19 cellular contexts compared by ENCODE assay signal in the genomic region with DNA sequence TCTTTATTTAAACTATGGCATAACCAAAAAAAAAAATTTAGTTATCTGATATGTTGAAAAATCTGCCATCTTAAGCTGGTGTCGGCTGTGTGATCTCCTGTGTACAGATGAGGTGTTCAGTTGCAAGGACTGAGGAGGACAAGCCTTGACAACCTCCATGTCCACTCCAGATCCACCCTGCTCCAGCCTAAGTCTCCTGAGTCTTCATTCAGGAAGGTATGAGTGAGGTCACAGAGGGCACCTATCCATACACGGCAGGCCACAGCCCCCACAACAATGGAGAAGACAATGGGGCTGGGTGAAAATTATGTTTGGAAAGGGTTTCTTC.
DNase-seq lines count a peak whose midpoint lies in the region; ATAC-seq, FAIRE-seq and TF ChIP-seq lines count a peak whose summit lies in the region.
"Had no signal": no experiment of that assay in that cellular context is flagged by ENCODE, and none has a peak within 500 bp of the region (broad histone marks: within the 10 kb centered on the region; RNA-seq: fewer than 3 reads in every experiment).

No MANE protein-coding gene starts in this region.

- H3K4me3 Mint-ChIP-seq in CD14-positive monocyte = peak overlapping the region in 1 of 2 donors; percentile 76
- H3K4me3 Mint-ChIP-seq in natural killer cell treated with Interleukin-12 subunit alpha and Interleukin-12 subunit beta and Interleukin-15 and Interleukin-18, amount 100 ng/mL, for 72 hours = peak overlapping the region; percentile 86
- no peak overlapping the region for H3K4me3 Mint-ChIP-seq in activated CD4-positive, alpha-beta T cell treated with anti-CD3 and anti-CD28 coated beads for 36 hours
- H3K4me3 Mint-ChIP-seq: B cell; CD4-positive, alpha-beta memory T cell had no signal

- peak overlapping the region; percentile 84 to 99 (median 98) for H3K27ac Mint-ChIP-seq in CD14-positive monocyte
- H3K27ac Mint-ChIP-seq in natural killer cell treated with Interleukin-12 subunit alpha and Interleukin-12 subunit beta and Interleukin-15 and Interleukin-18, amount 100 ng/mL, for 72 hours = peak overlapping the region; percentile 97 to 99
- no peak overlapping the region for H3K27ac Mint-ChIP-seq in activated CD4-positive, alpha-beta T cell treated with anti-CD3 and anti-CD28 coated beads for 36 hours
- H3K27ac Mint-ChIP-seq: B cell; CD4-positive, alpha-beta memory T cell had no signal

- H3K4me3 ChIP-seq in K562 = no peak overlapping the region
- H3K4me3 ChIP-seq: GM23248 had no signal

- CTCF ChIA-PET in K562 (lab: Yijun Ruan, JAX; ENCODE audit: low intra/inter-chr PET ratio) = no interaction called here
- CTCF ChIA-PET in activated CD4-positive, alpha-beta T cell treated with anti-CD3 and anti-CD28 coated beads for 36 hours (lab: Charles Lee) = no interaction called here

- DNase-seq in CD14-positive monocyte (ENCODE audit: low spot score) (no peak), NCI-H2029 treated with DMSO at 0.1 percent for 48 hours (lab: John Stamatoyannopoulos, UW) (peak; percentile 25), K562 (ENCODE audit: extremely low read depth in 1 of 4, low spot score in 3 of 4) (no peak), NCI-H2081 treated with DMSO at 0.1 percent for 48 hours (lab: John Stamatoyannopoulos, UW) (no peak), NCI-H1694 (lab: John Stamatoyannopoulos, UW) (no peak)
- DNase-seq in natural killer cell treated with Interleukin-12 subunit alpha and Interleukin-12 subunit beta and Interleukin-15 and Interleukin-18, amount 100 ng/mL, for 72 hours (ENCODE audit: low spot score) = no peak
- DNase-seq in activated CD4-positive, alpha-beta T cell treated with anti-CD3 and anti-CD28 coated beads for 36 hours = no peak
- DNase-seq: CD4-positive, alpha-beta memory T cell; DND-41; GM23248; NCI-H146; NCI-H446; NCI-H69; NK-92 treated with Interleukin-12 subunit alpha and Interleukin-12 subunit beta, amount 100 ng/mL, for 24 hours; SHP77 treated with DMSO at 0.1 percent for 48 hours had no signal

- no peak overlapping the region for H3K9ac ChIP-seq in K562 (ENCODE audit: insufficient read depth in 1 of 2, low read depth in 2 of 2, low read length in 2 of 2)
- H3K9ac ChIP-seq: GM23248 had no signal

- H3K27me3 Mint-ChIP-seq in CD14-positive monocyte (ENCODE audit: low read depth in 3 of 3) = no peaks in the 10 kb centered on the region
- no peaks in the 10 kb centered on the region for H3K27me3 Mint-ChIP-seq in natural killer cell treated with Interleukin-12 subunit alpha and Interleukin-12 subunit beta and Interleukin-15 and Interleukin-18, amount 100 ng/mL, for 72 hours
- H3K27me3 Mint-ChIP-seq in activated CD4-positive, alpha-beta T cell treated with anti-CD3 and anti-CD28 coated beads for 36 hours = no peaks in the 10 kb centered on the region
- H3K27me3 Mint-ChIP-seq: CD4-positive, alpha-beta memory T cell had no signal

- H3K4me1 ChIP-seq in K562 (replicated peaks in 1 of 2; ENCODE audit: control insufficient read depth in 2 of 2, insufficient read depth in 2 of 2, low read length in 2 of 2) = peaks cover 0 to 5% of the 10 kb centered on the region in 2 experiments; a peak in 1 of 5 replicates

- no peak overlapping the region for H3K4me2 ChIP-seq in K562 (ENCODE audit: insufficient read depth, low read length)

- no peaks in the 10 kb centered on the region for H4K20me1 ChIP-seq in K562 (replicated peaks; ENCODE audit: control insufficient read depth, insufficient read depth, low read length)

- no peaks in the 10 kb centered on the region for H3K9me3 Mint-ChIP-seq in CD14-positive monocyte
- no peaks in the 10 kb centered on the region for H3K9me3 Mint-ChIP-seq in natural killer cell treated with Interleukin-12 subunit alpha and Interleukin-12 subunit beta and Interleukin-15 and Interleukin-18, amount 100 ng/mL, for 72 hours
- no peaks in the 10 kb centered on the region for H3K9me3 Mint-ChIP-seq in activated CD4-positive, alpha-beta T cell treated with anti-CD3 and anti-CD28 coated beads for 36 hours (ENCODE audit: low read depth)
- H3K9me3 Mint-ChIP-seq: CD4-positive, alpha-beta memory T cell had no signal

- H3K27me3 ChIP-seq in K562 (ENCODE audit: control insufficient read depth in 2 of 2, insufficient read depth in 2 of 2, low read length in 2 of 2) = no peaks in the 10 kb centered on the region; a peak in 3 of 5 replicates

- TF ChIP-seq CTCF in CD14-positive monocyte (IDR thresholded peaks at IDR 0.05) (no peak), K562 (IDR thresholded peaks at IDR 0.05 in 2 of 3, conservative IDR thresholded peaks at IDR 0.05 in 1 of 3; ENCODE audit: insufficient read depth in 2 of 3, low read depth in 1 of 3, low read length in 3 of 3) (no peak)

- H3K4me1 Mint-ChIP-seq in CD14-positive monocyte = peaks cover 26% of the 10 kb centered on the region
- H3K4me1 Mint-ChIP-seq in natural killer cell treated with Interleukin-12 subunit alpha and Interleukin-12 subunit beta and Interleukin-15 and Interleukin-18, amount 100 ng/mL, for 72 hours (ENCODE audit: low read depth in 2 of 2) = peaks cover 62 to 65% of the 10 kb centered on the region in 2 donors
- H3K4me1 Mint-ChIP-seq in activated CD4-positive, alpha-beta T cell treated with anti-CD3 and anti-CD28 coated beads for 36 hours = no peaks in the 10 kb centered on the region
- H3K4me1 Mint-ChIP-seq: B cell had no signal

- ATAC-seq in K562 (no peak; the same call in 2 of the 3 replicates), HG02610 (IDR thresholded peaks at IDR 0.05; ENCODE audit: unreplicated experiment) (no peak)
- peak in 1 of 2 donors; percentile 82 for ATAC-seq in natural killer cell treated with Interleukin-12 subunit alpha and Interleukin-12 subunit beta and Interleukin-15 and Interleukin-18, amount 100 ng/mL, for 72 hours
- ATAC-seq in activated CD4-positive, alpha-beta T cell treated with anti-CD3 and anti-CD28 coated beads for 36 hours = no peak
- ATAC-seq: HCT116 had no signal

- in situ Hi-C loops in K562 (cut with MboI) = no loop called here

- H3K27ac ChIP-seq in K562 (ENCODE audit: extremely low read depth, low read depth, low read length) = 0 out of 3 replicates have a peak overlapping the region, but pooled peaks have one; percentile 35
- H3K27ac ChIP-seq: GM23248 had no signal

- WGBS in K562 (ENCODE audit: insufficient coverage, low coverage, missing lambda C conversion rate) = 6% methylated on average over 2 of the region's 2 CpGs

- H3K36me3 Mint-ChIP-seq in CD14-positive monocyte = peaks cover 5 to 10% of the 10 kb centered on the region in 2 donors
- peaks cover 32% of the 10 kb centered on the region for H3K36me3 Mint-ChIP-seq in natural killer cell treated with Interleukin-12 subunit alpha and Interleukin-12 subunit beta and Interleukin-15 and Interleukin-18, amount 100 ng/mL, for 72 hours
- H3K36me3 Mint-ChIP-seq in activated CD4-positive, alpha-beta T cell treated with anti-CD3 and anti-CD28 coated beads for 36 hours (ENCODE audit: low read depth) = no peaks in the 10 kb centered on the region

- H3K36me3 ChIP-seq in K562 (ENCODE audit: control insufficient read depth, insufficient read depth, low read length) = no peaks in the 10 kb centered on the region

- no peak for TF ChIP-seq POLR2A in K562 (conservative IDR thresholded peaks at IDR 0.05)

- no peaks in the 10 kb centered on the region for H3K9me1 ChIP-seq in K562 (ENCODE audit: control insufficient read depth, insufficient read depth, low read length)

- POLR2A ChIA-PET in K562 (lab: Yijun Ruan, JAX) = interaction anchor here (1.8 kb wide), 1 partner anchor 19 kb away, joined by 3 read pairs; no protein-coding TSS in a partner anchor
- POLR2A ChIA-PET in activated CD4-positive, alpha-beta T cell treated with anti-CD3 and anti-CD28 coated beads for 36 hours (lab: Charles Lee) = no interaction called here

- no peaks in the 10 kb centered on the region for H3K79me2 ChIP-seq in K562 (ENCODE audit: control insufficient read depth, insufficient read depth, low read length)

- TF ChIP-seq EP300 in K562 (IDR thresholded peaks at IDR 0.05; ENCODE audit: low read length) = no peak

- TF ChIP-seq RAD21 in K562 (CRISPR knock-in tag; conservative IDR thresholded peaks at IDR 0.05 in 1 of 2, IDR thresholded peaks at IDR 0.05 in 1 of 2) = no peak

- BruUV-seq in K562 (replicated peaks; lab: Mats Ljungman, UMichigan) = no TSS peak

- H2AFZ ChIP-seq in K562 (ENCODE audit: low read depth, low read length) = no peak overlapping the region
- H2AFZ ChIP-seq: GM23248 had no signal

- no peak for FAIRE-seq in K562 (lab: Jason Lieb, UNC)
- FAIRE-seq: G401.6 had no signal

- no peaks in the 10 kb centered on the region for H3K9me3 ChIP-seq in K562 (replicated peaks; ENCODE audit: control insufficient read depth, insufficient read depth, low read depth, low read length)

- intact Hi-C loops in CD14-positive monocyte (cut with micrococcal nuclease) (no loop called here), K562 (cut with micrococcal nuclease) (no loop called here)
- intact Hi-C loops in activated CD4-positive, alpha-beta T cell treated with anti-CD3 and anti-CD28 coated beads for 36 hours (cut with DNase I, micrococcal nuclease) = no loop called here

TF ChIP-seq in K562, 482 proteins besides CTCF, POLR2A, EP300 and RAD21 (continues in another document):
- TF ChIP-seq TCF3 (CRISPR knock-in tag; IDR thresholded peaks at IDR 0.05) = 0 out of 2 replicates have a peak, but pooled peaks have one; percentile 4
- no peak for TF ChIP-seq ZNF77 (CRISPR knock-in tag; IDR thresholded peaks at IDR 0.05)
- no peak for TF ChIP-seq RAD51 (IDR thresholded peaks at IDR 0.05; ENCODE audit: borderline replicate concordance, low read depth)
- TF ChIP-seq, protein P1, sequence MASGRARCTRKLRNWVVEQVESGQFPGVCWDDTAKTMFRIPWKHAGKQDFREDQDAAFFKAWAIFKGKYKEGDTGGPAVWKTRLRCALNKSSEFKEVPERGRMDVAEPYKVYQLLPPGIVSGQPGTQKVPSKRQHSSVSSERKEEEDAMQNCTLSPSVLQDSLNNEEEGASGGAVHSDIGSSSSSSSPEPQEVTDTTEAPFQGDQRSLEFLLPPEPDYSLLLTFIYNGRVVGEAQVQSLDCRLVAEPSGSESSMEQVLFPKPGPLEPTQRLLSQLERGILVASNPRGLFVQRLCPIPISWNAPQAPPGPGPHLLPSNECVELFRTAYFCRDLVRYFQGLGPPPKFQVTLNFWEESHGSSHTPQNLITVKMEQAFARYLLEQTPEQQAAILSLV (tag; IDR thresholded peaks at IDR 0.05) = no peak
- no peak for TF ChIP-seq PHB2 (IDR thresholded peaks at IDR 0.05; ENCODE audit: low read depth)
- 0 out of 2 replicates have a peak, but pooled peaks have one; percentile 20 for TF ChIP-seq BACH1 (tag; IDR thresholded peaks at IDR 0.05)
